ENCODE assay signal across 1 cellular context in the genomic region with DNA sequence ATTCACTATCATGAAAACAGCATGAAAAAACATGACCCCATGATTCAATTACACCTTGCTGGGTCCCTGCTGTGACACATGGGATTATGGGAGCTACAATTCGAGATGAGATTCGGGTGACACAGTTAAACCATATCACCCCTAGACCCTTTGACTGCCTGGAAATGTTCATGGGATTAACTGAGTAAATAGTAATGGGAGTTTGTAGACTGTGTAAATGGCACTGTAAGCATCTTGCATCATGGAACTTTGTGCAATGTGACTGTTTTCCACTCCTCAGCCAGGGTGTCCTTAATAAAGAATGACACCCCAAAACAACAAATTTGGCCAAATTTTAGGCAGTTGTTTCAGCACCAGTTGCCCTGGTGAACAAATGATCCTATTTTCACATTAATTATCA.
TF ChIP-seq lines count a peak whose summit lies in the region.

No MANE protein-coding gene starts in this region.

TF ChIP-seq in HepG2, 621 proteins besides CTCF, POLR2A, EP300 and RAD21 (continued from another document and continues in another):
- TF ChIP-seq ZNF816 (CRISPR knock-in tag; IDR thresholded peaks at IDR 0.05; ENCODE audit: borderline replicate concordance): no peak
- TF ChIP-seq, protein P1, sequence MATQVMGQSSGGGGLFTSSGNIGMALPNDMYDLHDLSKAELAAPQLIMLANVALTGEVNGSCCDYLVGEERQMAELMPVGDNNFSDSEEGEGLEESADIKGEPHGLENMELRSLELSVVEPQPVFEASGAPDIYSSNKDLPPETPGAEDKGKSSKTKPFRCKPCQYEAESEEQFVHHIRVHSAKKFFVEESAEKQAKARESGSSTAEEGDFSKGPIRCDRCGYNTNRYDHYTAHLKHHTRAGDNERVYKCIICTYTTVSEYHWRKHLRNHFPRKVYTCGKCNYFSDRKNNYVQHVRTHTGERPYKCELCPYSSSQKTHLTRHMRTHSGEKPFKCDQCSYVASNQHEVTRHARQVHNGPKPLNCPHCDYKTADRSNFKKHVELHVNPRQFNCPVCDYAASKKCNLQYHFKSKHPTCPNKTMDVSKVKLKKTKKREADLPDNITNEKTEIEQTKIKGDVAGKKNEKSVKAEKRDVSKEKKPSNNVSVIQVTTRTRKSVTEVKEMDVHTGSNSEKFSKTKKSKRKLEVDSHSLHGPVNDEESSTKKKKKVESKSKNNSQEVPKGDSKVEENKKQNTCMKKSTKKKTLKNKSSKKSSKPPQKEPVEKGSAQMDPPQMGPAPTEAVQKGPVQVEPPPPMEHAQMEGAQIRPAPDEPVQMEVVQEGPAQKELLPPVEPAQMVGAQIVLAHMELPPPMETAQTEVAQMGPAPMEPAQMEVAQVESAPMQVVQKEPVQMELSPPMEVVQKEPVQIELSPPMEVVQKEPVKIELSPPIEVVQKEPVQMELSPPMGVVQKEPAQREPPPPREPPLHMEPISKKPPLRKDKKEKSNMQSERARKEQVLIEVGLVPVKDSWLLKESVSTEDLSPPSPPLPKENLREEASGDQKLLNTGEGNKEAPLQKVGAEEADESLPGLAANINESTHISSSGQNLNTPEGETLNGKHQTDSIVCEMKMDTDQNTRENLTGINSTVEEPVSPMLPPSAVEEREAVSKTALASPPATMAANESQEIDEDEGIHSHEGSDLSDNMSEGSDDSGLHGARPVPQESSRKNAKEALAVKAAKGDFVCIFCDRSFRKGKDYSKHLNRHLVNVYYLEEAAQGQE (IDR thresholded peaks at IDR 0.05; ENCODE audit: borderline replicate concordance in 1 of 2, low read depth in 1 of 2, low read length in 2 of 2): no peak
- no peak for TF ChIP-seq SP1 (IDR thresholded peaks at IDR 0.05)
- TF ChIP-seq SP1 (CRISPR knock-in tag; IDR thresholded peaks at IDR 0.05): no peak
- TF ChIP-seq RFXANK (CRISPR knock-in tag; IDR thresholded peaks at IDR 0.05): no peak
- no peak for TF ChIP-seq ZNF383 (CRISPR knock-in tag; IDR thresholded peaks at IDR 0.05; ENCODE audit: borderline replicate concordance)
- no peak for TF ChIP-seq ZNF24 (IDR thresholded peaks at IDR 0.05)
- TF ChIP-seq, protein P2, sequence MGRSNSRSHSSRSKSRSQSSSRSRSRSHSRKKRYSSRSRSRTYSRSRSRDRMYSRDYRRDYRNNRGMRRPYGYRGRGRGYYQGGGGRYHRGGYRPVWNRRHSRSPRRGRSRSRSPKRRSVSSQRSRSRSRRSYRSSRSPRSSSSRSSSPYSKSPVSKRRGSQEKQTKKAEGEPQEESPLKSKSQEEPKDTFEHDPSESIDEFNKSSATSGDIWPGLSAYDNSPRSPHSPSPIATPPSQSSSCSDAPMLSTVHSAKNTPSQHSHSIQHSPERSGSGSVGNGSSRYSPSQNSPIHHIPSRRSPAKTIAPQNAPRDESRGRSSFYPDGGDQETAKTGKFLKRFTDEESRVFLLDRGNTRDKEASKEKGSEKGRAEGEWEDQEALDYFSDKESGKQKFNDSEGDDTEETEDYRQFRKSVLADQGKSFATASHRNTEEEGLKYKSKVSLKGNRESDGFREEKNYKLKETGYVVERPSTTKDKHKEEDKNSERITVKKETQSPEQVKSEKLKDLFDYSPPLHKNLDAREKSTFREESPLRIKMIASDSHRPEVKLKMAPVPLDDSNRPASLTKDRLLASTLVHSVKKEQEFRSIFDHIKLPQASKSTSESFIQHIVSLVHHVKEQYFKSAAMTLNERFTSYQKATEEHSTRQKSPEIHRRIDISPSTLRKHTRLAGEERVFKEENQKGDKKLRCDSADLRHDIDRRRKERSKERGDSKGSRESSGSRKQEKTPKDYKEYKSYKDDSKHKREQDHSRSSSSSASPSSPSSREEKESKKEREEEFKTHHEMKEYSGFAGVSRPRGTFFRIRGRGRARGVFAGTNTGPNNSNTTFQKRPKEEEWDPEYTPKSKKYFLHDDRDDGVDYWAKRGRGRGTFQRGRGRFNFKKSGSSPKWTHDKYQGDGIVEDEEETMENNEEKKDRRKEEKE (IDR thresholded peaks at IDR 0.05): no peak
- no peak for TF ChIP-seq IKZF1 (IDR thresholded peaks at IDR 0.05)
- no peak for TF ChIP-seq ZNF3 (CRISPR knock-in tag; IDR thresholded peaks at IDR 0.05)
- TF ChIP-seq MTF2 (CRISPR knock-in tag; IDR thresholded peaks at IDR 0.05; ENCODE audit: borderline replicate concordance): no peak
- no peak for TF ChIP-seq NFE2 (CRISPR knock-in tag; IDR thresholded peaks at IDR 0.05)
- no peak for TF ChIP-seq ZNF788 (CRISPR knock-in tag; IDR thresholded peaks at IDR 0.05; ENCODE audit: borderline replicate concordance)
- TF ChIP-seq HOXA5 (CRISPR knock-in tag; IDR thresholded peaks at IDR 0.05): no peak
- TF ChIP-seq HOXA3 (CRISPR knock-in tag; IDR thresholded peaks at IDR 0.05): no peak
- TF ChIP-seq CEBPB (IDR thresholded peaks at IDR 0.05; ENCODE audit: borderline replicate concordance, low read depth, low read length): peak; percentile 81
- TF ChIP-seq ZNF839 (CRISPR knock-in tag; IDR thresholded peaks at IDR 0.05; ENCODE audit: borderline replicate concordance): no peak
- no peak for TF ChIP-seq ZFP36L1 (CRISPR knock-in tag; IDR thresholded peaks at IDR 0.05)
- no peak for TF ChIP-seq DR1 (CRISPR knock-in tag; IDR thresholded peaks at IDR 0.05)
- TF ChIP-seq PAWR (CRISPR knock-in tag; IDR thresholded peaks at IDR 0.05; ENCODE audit: borderline replicate concordance): no peak
- TF ChIP-seq ZNF274 (CRISPR knock-in tag; IDR thresholded peaks at IDR 0.05): no peak
- TF ChIP-seq SALL2 (CRISPR knock-in tag; IDR thresholded peaks at IDR 0.05): no peak
- TF ChIP-seq CCDC6 (CRISPR knock-in tag; IDR thresholded peaks at IDR 0.05): no peak
- TF ChIP-seq NCOR1 (IDR thresholded peaks at IDR 0.05; ENCODE audit: borderline replicate concordance, low read length): peak; percentile 55; the same call in 1 of the 2 replicates
- TF ChIP-seq, protein P3, sequence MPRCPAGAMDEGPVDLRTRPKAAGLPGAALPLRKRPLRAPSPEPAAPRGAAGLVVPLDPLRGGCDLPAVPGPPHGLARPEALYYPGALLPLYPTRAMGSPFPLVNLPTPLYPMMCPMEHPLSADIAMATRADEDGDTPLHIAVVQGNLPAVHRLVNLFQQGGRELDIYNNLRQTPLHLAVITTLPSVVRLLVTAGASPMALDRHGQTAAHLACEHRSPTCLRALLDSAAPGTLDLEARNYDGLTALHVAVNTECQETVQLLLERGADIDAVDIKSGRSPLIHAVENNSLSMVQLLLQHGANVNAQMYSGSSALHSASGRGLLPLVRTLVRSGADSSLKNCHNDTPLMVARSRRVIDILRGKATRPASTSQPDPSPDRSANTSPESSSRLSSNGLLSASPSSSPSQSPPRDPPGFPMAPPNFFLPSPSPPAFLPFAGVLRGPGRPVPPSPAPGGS (CRISPR knock-in tag; IDR thresholded peaks at IDR 0.05): no peak
- TF ChIP-seq SRY (CRISPR knock-in tag; IDR thresholded peaks at IDR 0.05): no peak
- peak; percentile 71; the same call in 1 of the 2 replicates for TF ChIP-seq SOX5 (CRISPR knock-in tag; IDR thresholded peaks at IDR 0.05; ENCODE audit: borderline replicate concordance)
- no peak for TF ChIP-seq ATRX (CRISPR knock-in tag; IDR thresholded peaks at IDR 0.05; ENCODE audit: borderline replicate concordance)
- TF ChIP-seq ZNF441 (CRISPR knock-in tag; IDR thresholded peaks at IDR 0.05; ENCODE audit: borderline replicate concordance): no peak
- no peak for TF ChIP-seq ZMYM3 (CRISPR knock-in tag; IDR thresholded peaks at IDR 0.05)
- TF ChIP-seq BRCA1 (CRISPR knock-in tag; IDR thresholded peaks at IDR 0.05): no peak
- TF ChIP-seq NR2F6 (IDR thresholded peaks at IDR 0.05): peak; percentile 49; the same call in 1 of the 2 replicates
- TF ChIP-seq NR2F6 (CRISPR knock-in tag; IDR thresholded peaks at IDR 0.05): peak; percentile 79
- TF ChIP-seq, protein P4, sequence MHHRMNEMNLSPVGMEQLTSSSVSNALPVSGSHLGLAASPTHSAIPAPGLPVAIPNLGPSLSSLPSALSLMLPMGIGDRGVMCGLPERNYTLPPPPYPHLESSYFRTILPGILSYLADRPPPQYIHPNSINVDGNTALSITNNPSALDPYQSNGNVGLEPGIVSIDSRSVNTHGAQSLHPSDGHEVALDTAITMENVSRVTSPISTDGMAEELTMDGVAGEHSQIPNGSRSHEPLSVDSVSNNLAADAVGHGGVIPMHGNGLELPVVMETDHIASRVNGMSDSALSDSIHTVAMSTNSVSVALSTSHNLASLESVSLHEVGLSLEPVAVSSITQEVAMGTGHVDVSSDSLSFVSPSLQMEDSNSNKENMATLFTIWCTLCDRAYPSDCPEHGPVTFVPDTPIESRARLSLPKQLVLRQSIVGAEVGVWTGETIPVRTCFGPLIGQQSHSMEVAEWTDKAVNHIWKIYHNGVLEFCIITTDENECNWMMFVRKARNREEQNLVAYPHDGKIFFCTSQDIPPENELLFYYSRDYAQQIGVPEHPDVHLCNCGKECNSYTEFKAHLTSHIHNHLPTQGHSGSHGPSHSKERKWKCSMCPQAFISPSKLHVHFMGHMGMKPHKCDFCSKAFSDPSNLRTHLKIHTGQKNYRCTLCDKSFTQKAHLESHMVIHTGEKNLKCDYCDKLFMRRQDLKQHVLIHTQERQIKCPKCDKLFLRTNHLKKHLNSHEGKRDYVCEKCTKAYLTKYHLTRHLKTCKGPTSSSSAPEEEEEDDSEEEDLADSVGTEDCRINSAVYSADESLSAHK (CRISPR knock-in tag; IDR thresholded peaks at IDR 0.05; ENCODE audit: borderline replicate concordance): no peak
- TF ChIP-seq KDM6A (CRISPR knock-in tag; IDR thresholded peaks at IDR 0.05; ENCODE audit: low read depth): 0 out of 2 replicates have a peak, but pooled peaks have one; percentile 35
- TF ChIP-seq ZNF230 (CRISPR knock-in tag; IDR thresholded peaks at IDR 0.05): no peak
- no peak for TF ChIP-seq NFYC (CRISPR knock-in tag; IDR thresholded peaks at IDR 0.05)
- TF ChIP-seq ZNF775 (CRISPR knock-in tag; IDR thresholded peaks at IDR 0.05; ENCODE audit: borderline replicate concordance): no peak
- TF ChIP-seq, protein P5, sequence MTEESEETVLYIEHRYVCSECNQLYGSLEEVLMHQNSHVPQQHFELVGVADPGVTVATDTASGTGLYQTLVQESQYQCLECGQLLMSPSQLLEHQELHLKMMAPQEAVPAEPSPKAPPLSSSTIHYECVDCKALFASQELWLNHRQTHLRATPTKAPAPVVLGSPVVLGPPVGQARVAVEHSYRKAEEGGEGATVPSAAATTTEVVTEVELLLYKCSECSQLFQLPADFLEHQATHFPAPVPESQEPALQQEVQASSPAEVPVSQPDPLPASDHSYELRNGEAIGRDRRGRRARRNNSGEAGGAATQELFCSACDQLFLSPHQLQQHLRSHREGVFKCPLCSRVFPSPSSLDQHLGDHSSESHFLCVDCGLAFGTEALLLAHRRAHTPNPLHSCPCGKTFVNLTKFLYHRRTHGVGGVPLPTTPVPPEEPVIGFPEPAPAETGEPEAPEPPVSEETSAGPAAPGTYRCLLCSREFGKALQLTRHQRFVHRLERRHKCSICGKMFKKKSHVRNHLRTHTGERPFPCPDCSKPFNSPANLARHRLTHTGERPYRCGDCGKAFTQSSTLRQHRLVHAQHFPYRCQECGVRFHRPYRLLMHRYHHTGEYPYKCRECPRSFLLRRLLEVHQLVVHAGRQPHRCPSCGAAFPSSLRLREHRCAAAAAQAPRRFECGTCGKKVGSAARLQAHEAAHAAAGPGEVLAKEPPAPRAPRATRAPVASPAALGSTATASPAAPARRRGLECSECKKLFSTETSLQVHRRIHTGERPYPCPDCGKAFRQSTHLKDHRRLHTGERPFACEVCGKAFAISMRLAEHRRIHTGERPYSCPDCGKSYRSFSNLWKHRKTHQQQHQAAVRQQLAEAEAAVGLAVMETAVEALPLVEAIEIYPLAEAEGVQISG (CRISPR knock-in tag; IDR thresholded peaks at IDR 0.05): no peak
- TF ChIP-seq, protein P6, sequence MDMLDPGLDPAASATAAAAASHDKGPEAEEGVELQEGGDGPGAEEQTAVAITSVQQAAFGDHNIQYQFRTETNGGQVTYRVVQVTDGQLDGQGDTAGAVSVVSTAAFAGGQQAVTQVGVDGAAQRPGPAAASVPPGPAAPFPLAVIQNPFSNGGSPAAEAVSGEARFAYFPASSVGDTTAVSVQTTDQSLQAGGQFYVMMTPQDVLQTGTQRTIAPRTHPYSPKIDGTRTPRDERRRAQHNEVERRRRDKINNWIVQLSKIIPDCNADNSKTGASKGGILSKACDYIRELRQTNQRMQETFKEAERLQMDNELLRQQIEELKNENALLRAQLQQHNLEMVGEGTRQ (IDR thresholded peaks at IDR 0.05; ENCODE audit: low read depth, low read length): no peak
- TF ChIP-seq, protein P6 (CRISPR knock-in tag; IDR thresholded peaks at IDR 0.05; ENCODE audit: borderline replicate concordance): no peak
- TF ChIP-seq ARNT (IDR thresholded peaks at IDR 0.05): no peak
- TF ChIP-seq ZNF670 (CRISPR knock-in tag; IDR thresholded peaks at IDR 0.05; ENCODE audit: borderline replicate concordance): no peak
- TF ChIP-seq ZNF264 (CRISPR knock-in tag; IDR thresholded peaks at IDR 0.05): no peak
- TF ChIP-seq ZNF703 (CRISPR knock-in tag; IDR thresholded peaks at IDR 0.05; ENCODE audit: borderline replicate concordance): no peak
- TF ChIP-seq ZSCAN20 (CRISPR knock-in tag; IDR thresholded peaks at IDR 0.05; ENCODE audit: borderline replicate concordance): no peak
- peak; percentile 40; the same call in 1 of the 2 replicates for TF ChIP-seq CREM (IDR thresholded peaks at IDR 0.05)
- TF ChIP-seq CREM (CRISPR knock-in tag; IDR thresholded peaks at IDR 0.05): no peak
- TF ChIP-seq SETDB1 (CRISPR knock-in tag; IDR thresholded peaks at IDR 0.05; ENCODE audit: borderline replicate concordance): no peak
- no peak for TF ChIP-seq SRSF9 (IDR thresholded peaks at IDR 0.05; ENCODE audit: borderline replicate concordance, insufficient read depth, low read depth, low read length, poor library complexity, severe bottlenecking)
- TF ChIP-seq, protein P7, sequence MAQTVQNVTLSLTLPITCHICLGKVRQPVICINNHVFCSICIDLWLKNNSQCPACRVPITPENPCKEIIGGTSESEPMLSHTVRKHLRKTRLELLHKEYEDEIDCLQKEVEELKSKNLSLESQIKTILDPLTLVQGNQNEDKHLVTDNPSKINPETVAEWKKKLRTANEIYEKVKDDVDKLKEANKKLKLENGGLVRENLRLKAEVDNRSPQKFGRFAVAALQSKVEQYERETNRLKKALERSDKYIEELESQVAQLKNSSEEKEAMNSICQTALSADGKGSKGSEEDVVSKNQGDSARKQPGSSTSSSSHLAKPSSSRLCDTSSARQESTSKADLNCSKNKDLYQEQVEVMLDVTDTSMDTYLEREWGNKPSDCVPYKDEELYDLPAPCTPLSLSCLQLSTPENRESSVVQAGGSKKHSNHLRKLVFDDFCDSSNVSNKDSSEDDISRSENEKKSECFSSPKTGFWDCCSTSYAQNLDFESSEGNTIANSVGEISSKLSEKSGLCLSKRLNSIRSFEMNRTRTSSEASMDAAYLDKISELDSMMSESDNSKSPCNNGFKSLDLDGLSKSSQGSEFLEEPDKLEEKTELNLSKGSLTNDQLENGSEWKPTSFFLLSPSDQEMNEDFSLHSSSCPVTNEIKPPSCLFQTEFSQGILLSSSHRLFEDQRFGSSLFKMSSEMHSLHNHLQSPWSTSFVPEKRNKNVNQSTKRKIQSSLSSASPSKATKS (CRISPR knock-in tag; IDR thresholded peaks at IDR 0.05): no peak
